ENCODE assay signal across 14 cellular contexts in genomic region chr2:18829331-18829902, GRCh38.
DNase-seq lines count a peak whose midpoint lies in the region; ATAC-seq and TF ChIP-seq lines count a peak whose summit lies in the region.
"Had no signal": no experiment of that assay in that cellular context is flagged by ENCODE, and none has a peak within 500 bp of the region (broad histone marks: within the 10 kb centered on the region; RNA-seq: fewer than 3 reads in every experiment).

No MANE protein-coding gene starts in this region.

- TF ChIP-seq CTCF in AG04449 (IDR thresholded peaks at IDR 0.05; ENCODE audit: insufficient read depth, low read length, missing control alignments): no peak
- no peak for TF ChIP-seq CTCF in IMR-90 (conservative IDR thresholded peaks at IDR 0.05; ENCODE audit: low read depth, low read length)
- TF ChIP-seq CTCF in chondrocyte (IDR thresholded peaks at IDR 0.05): no peak
- TF ChIP-seq CTCF in mesothelial cell of epicardium (IDR thresholded peaks at IDR 0.05; ENCODE audit: unreplicated experiment): no peak
- TF ChIP-seq CTCF in mucosa of descending colon (IDR thresholded peaks at IDR 0.05): no peak

- H2BK15ac ChIP-seq in IMR-90 (ENCODE audit: low read depth, low read length): no peak overlapping the region

- no peak overlapping the region for H2AK5ac ChIP-seq in IMR-90 (ENCODE audit: low read depth, low read length)

- H3K23ac ChIP-seq in IMR-90 (ENCODE audit: low read depth, low read length): no peak overlapping the region

- BruUV-seq in IMR-90 (replicated peaks; lab: Mats Ljungman, UMichigan): no TSS peak

- H3K27ac Mint-ChIP-seq in chondrocyte (ENCODE audit: unreplicated experiment): peak overlapping the region; percentile 43
- H3K27ac Mint-ChIP-seq in mesothelial cell of epicardium: peak overlapping the region; percentile 57
- H3K27ac Mint-ChIP-seq in CD8-positive, alpha-beta memory T cell: no peak overlapping the region
- H3K27ac Mint-ChIP-seq: activated T-helper 1 cell treated with anti-CD3 and anti-CD28 coated beads, Interleukin-12 subunit alpha, Interleukin-12 subunit beta, Interleukin-2, Interleukin-4 antibody, amounts not matched to agents 30 ng/mL and 10 ng/mL and 1 ng/mL, durations not matched to agents 14 hours and 24 hours and 36 hours; CD4-positive, CD25-positive, alpha-beta regulatory T cell; IgD-negative memory B cell had no signal

- intact Hi-C loops in IMR-90 (cut with micrococcal nuclease): no loop called here
- intact Hi-C loops in mucosa of descending colon (cut with DNase I, micrococcal nuclease): no loop called here

- no peaks in the 10 kb centered on the region for H4K20me1 ChIP-seq in IMR-90 (ENCODE audit: insufficient read depth, low read length)

- dilution Hi-C loops in IMR-90 (cut with HindIII; ENCODE audit: low sequenced_read_pairs, unreplicated experiment): no loop called here

- H3K4me1 Mint-ChIP-seq in chondrocyte (ENCODE audit: low read depth): peaks cover 35% of the 10 kb centered on the region
- H3K4me1 Mint-ChIP-seq in mesothelial cell of epicardium: peaks cover 44% of the 10 kb centered on the region
- no peaks in the 10 kb centered on the region for H3K4me1 Mint-ChIP-seq in CD8-positive, alpha-beta memory T cell
- H3K4me1 Mint-ChIP-seq: CD4-positive, CD25-positive, alpha-beta regulatory T cell; IgD-negative memory B cell; neural crest cell had no signal

- H3K9me3 ChIP-seq in IMR-90 (ENCODE audit: control insufficient read depth, insufficient read depth, low read length) (no peaks in the 10 kb centered on the region), mucosa of descending colon (no peaks in the 10 kb centered on the region)
- no peaks in the 10 kb centered on the region for H3K9me3 ChIP-seq in CD8-positive, alpha-beta memory T cell (ENCODE audit: low read length)
- H3K9me3 ChIP-seq: upper lobe of right lung had no signal

- H2BK120ac ChIP-seq in IMR-90 (ENCODE audit: low read depth, low read length): no peak overlapping the region

- no peak for TF ChIP-seq RAD21 in IMR-90 (IDR thresholded peaks at IDR 0.05; ENCODE audit: low read length)

- H3K79me1 ChIP-seq in IMR-90 (ENCODE audit: low read depth in 1 of 2, low read length in 2 of 2): no peaks in the 10 kb centered on the region

- no peak overlapping the region for H4K91ac ChIP-seq in IMR-90 (ENCODE audit: insufficient read depth, low read depth, low read length)

- no peak overlapping the region for H3K27ac ChIP-seq in IMR-90 (ENCODE audit: insufficient read depth, low read length)
- no peak overlapping the region for H3K27ac ChIP-seq in CD8-positive, alpha-beta memory T cell (ENCODE audit: low read depth, low read length)
- H3K27ac ChIP-seq: upper lobe of right lung had no signal

- H3K4me3 Mint-ChIP-seq in chondrocyte (ENCODE audit: unreplicated experiment) (no peak overlapping the region), mesothelial cell of epicardium (no peak overlapping the region)
- no peak overlapping the region for H3K4me3 Mint-ChIP-seq in CD8-positive, alpha-beta memory T cell
- H3K4me3 Mint-ChIP-seq: activated T-helper 1 cell treated with anti-CD3 and anti-CD28 coated beads, Interleukin-12 subunit alpha, Interleukin-12 subunit beta, Interleukin-2, Interleukin-4 antibody, amounts not matched to agents 30 ng/mL and 10 ng/mL and 1 ng/mL, durations not matched to agents 14 hours and 24 hours and 36 hours; CD4-positive, CD25-positive, alpha-beta regulatory T cell; IgD-negative memory B cell; neural crest cell had no signal

- no peak overlapping the region for H2AFZ ChIP-seq in IMR-90 (replicated peaks; ENCODE audit: low read length, poor library complexity)

- H3K4me2 ChIP-seq in IMR-90 (ENCODE audit: low read depth, low read length): peak overlapping the region; percentile 30; the same call in 1 of the 2 replicates

- DNase-seq in AG04449 (ENCODE audit: low read depth, low spot score): peak; percentile 34
- DNase-seq in IMR-90: peak; percentile 59
- DNase-seq in chondrocyte (ENCODE audit: low spot score): no peak
- no peak for DNase-seq in mesothelial cell of epicardium (ENCODE audit: low spot score in 2 of 2, unreplicated experiment in 2 of 2)
- DNase-seq in GDM1 (lab: John Stamatoyannopoulos, UW): no peak
- DNase-seq in CD8-positive, alpha-beta memory T cell: no peak
- DNase-seq in mucosa of descending colon: no peak
- DNase-seq: CD4-positive, CD25-positive, alpha-beta regulatory T cell; RPMI8226; upper lobe of right lung had no signal

- H3K56ac ChIP-seq in IMR-90 (ENCODE audit: extremely low read depth, insufficient read depth, low read length): no peak overlapping the region

- no peaks in the 10 kb centered on the region for H3K27me3 ChIP-seq in IMR-90 (ENCODE audit: control insufficient read depth, insufficient read depth, low read length)
- no peaks in the 10 kb centered on the region for H3K27me3 ChIP-seq in CD8-positive, alpha-beta memory T cell (ENCODE audit: insufficient read depth, low read length, poor library complexity, severe bottlenecking)
- H3K27me3 ChIP-seq: upper lobe of right lung had no signal

- H3K4ac ChIP-seq in IMR-90 (ENCODE audit: low read depth, low read length): no peak overlapping the region; the same call in 1 of the 2 replicates

- no peak overlapping the region for H3K14ac ChIP-seq in IMR-90 (replicated peaks; ENCODE audit: low read depth, low read length)

- no peak overlapping the region for H4K5ac ChIP-seq in IMR-90 (ENCODE audit: low read depth, low read length)

- H3K4me3 ChIP-seq in AG04449 (ENCODE audit: low read depth, low read length): no peak overlapping the region
- no peak overlapping the region for H3K4me3 ChIP-seq in IMR-90 (ENCODE audit: insufficient read depth, low read depth, low read length)
- no peak overlapping the region for H3K4me3 ChIP-seq in CD8-positive, alpha-beta memory T cell (ENCODE audit: low read length)
- no peak overlapping the region for H3K4me3 ChIP-seq in mucosa of descending colon
- H3K4me3 ChIP-seq: upper lobe of right lung had no signal

- H3K36me3 ChIP-seq in IMR-90 (ENCODE audit: control insufficient read depth, insufficient read depth, low read length): no peaks in the 10 kb centered on the region
- H3K36me3 ChIP-seq in CD8-positive, alpha-beta memory T cell (ENCODE audit: insufficient read depth, low read length): no peaks in the 10 kb centered on the region
- no peaks in the 10 kb centered on the region for H3K36me3 ChIP-seq in mucosa of descending colon (ENCODE audit: low read depth)
- H3K36me3 ChIP-seq: upper lobe of right lung had no signal

- peaks cover 7% of the 10 kb centered on the region; the same call in 1 of the 2 replicates for H3K9me1 ChIP-seq in IMR-90 (ENCODE audit: insufficient read depth, low read length)

- peaks cover 8% of the 10 kb centered on the region for H3K27me3 Mint-ChIP-seq in chondrocyte (ENCODE audit: low read depth)
- H3K27me3 Mint-ChIP-seq in mesothelial cell of epicardium (ENCODE audit: low read depth): peaks cover 52% of the 10 kb centered on the region
- H3K27me3 Mint-ChIP-seq in CD8-positive, alpha-beta memory T cell: no peaks in the 10 kb centered on the region
- H3K27me3 Mint-ChIP-seq: CD4-positive, CD25-positive, alpha-beta regulatory T cell; IgD-negative memory B cell had no signal

- no peak overlapping the region for H2AK9ac ChIP-seq in IMR-90 (replicated peaks; ENCODE audit: low read depth, low read length, poor library complexity)

- no CpG with 5 or more reads among the region's 4 CpGs for WGBS in IMR-90 (ENCODE audit: extremely low coverage in 2 of 2, insufficient read length in 1 of 2), 2 experiments

- POLR2A ChIA-PET in AG04449 (lab: Yijun Ruan, JAX): no interaction called here
- POLR2A ChIA-PET in IMR-90 (lab: Charles Lee; ENCODE audit: unreplicated experiment): no interaction called here
- POLR2A ChIA-PET in CD8-positive, alpha-beta memory T cell (lab: Charles Lee): no interaction called here

- H4K8ac ChIP-seq in IMR-90 (ENCODE audit: low read depth in 2 of 2, low read length in 2 of 2): no peak overlapping the region

- CTCF ChIA-PET in AG04449 (lab: Yijun Ruan, JAX): interaction anchor here (1.4 to 1.9 kb wide), 3 partner anchors 9 to 534 kb away, joined by 3 to 6 read pairs (median 5); no protein-coding TSS in a partner anchor
- CTCF ChIA-PET in IMR-90 (lab: Yijun Ruan, JAX): no interaction called here
- CTCF ChIA-PET in CD8-positive, alpha-beta memory T cell (lab: Charles Lee): no interaction called here

- H3K9ac ChIP-seq in IMR-90 (ENCODE audit: low read depth, low read length): no peak overlapping the region

- H2BK20ac ChIP-seq in IMR-90 (ENCODE audit: low read depth, low read length): no peak overlapping the region

- in situ Hi-C loops in IMR-90 (cut with MboI; ENCODE audit: low sequenced_read_pairs): no loop called here

- H3K36me3 Mint-ChIP-seq in chondrocyte (ENCODE audit: low read depth) (no peaks in the 10 kb centered on the region), mesothelial cell of epicardium (no peaks in the 10 kb centered on the region)
- H3K36me3 Mint-ChIP-seq in CD8-positive, alpha-beta memory T cell: peaks cover 2 to 19% (median 2%) of the 10 kb centered on the region in 3 donors
- H3K36me3 Mint-ChIP-seq: IgD-negative memory B cell had no signal

- H3K9me3 Mint-ChIP-seq in chondrocyte (ENCODE audit: low read depth) (no peaks in the 10 kb centered on the region), mesothelial cell of epicardium (no peaks in the 10 kb centered on the region)
- peaks cover 0 to 3% (median 0%) of the 10 kb centered on the region in 5 donors for H3K9me3 Mint-ChIP-seq in CD8-positive, alpha-beta memory T cell
- H3K9me3 Mint-ChIP-seq: activated T-helper 1 cell treated with anti-CD3 and anti-CD28 coated beads, Interleukin-12 subunit alpha, Interleukin-12 subunit beta, Interleukin-2, Interleukin-4 antibody, amounts not matched to agents 30 ng/mL and 10 ng/mL and 1 ng/mL, durations not matched to agents 14 hours and 24 hours and 36 hours; neural crest cell had no signal

- H3K4me1 ChIP-seq in IMR-90 (ENCODE audit: control insufficient read depth, insufficient read depth, low read length): peaks cover 4% of the 10 kb centered on the region; the same call in 1 of the 2 replicates
- no peaks in the 10 kb centered on the region for H3K4me1 ChIP-seq in CD8-positive, alpha-beta memory T cell (ENCODE audit: insufficient read depth, low read length)
- H3K4me1 ChIP-seq in mucosa of descending colon (ENCODE audit: low read depth): no peaks in the 10 kb centered on the region

- no peak overlapping the region for H2BK5ac ChIP-seq in IMR-90 (ENCODE audit: low read depth, low read length, poor library complexity, severe bottlenecking)

- H3K18ac ChIP-seq in IMR-90 (ENCODE audit: low read depth, low read length): no peak overlapping the region

- peak; percentile 75 for ATAC-seq in IMR-90 (ENCODE audit: low read depth)
- no peak for ATAC-seq in GM19351 (IDR thresholded peaks at IDR 0.05; ENCODE audit: unreplicated experiment)
- ATAC-seq in mucosa of descending colon: no peak
- ATAC-seq: upper lobe of right lung had no signal

- TF ChIP-seq POLR2A in IMR-90 (IDR thresholded peaks at IDR 0.05; ENCODE audit: low read depth, low read length): no peak

TF ChIP-seq in IMR-90, 13 proteins besides CTCF, POLR2A, EP300 and RAD21 (continues in another document):
- peak; percentile 38 for TF ChIP-seq RCOR1 (IDR thresholded peaks at IDR 0.05; ENCODE audit: insufficient replicate concordance, low read length)
- no peak for TF ChIP-seq MXI1 (IDR thresholded peaks at IDR 0.05; ENCODE audit: borderline replicate concordance, low read depth, low read length)

Comparison
In these comparisons a context has a peak if more than half of its experiments do, and no peak if none do; other contexts are left out.
1. DNase-seq: peak in AG04449 (single experiment) and IMR-90 (single experiment); none in chondrocyte (single experiment), mesothelial cell of epicardium (0 of 2), GDM1 (single experiment), CD8-positive, alpha-beta memory T cell (0 of 5) and mucosa of descending colon (0 of 3).
2. H3K27ac Mint-ChIP-seq: peak in chondrocyte (single experiment) and mesothelial cell of epicardium (single experiment); none in CD8-positive, alpha-beta memory T cell (0 of 8).